In genomic region chr5:79235578-79236363, GRCh38 we compare ENCODE assay signal across 1 cellular context.
TF ChIP-seq lines count a peak whose summit lies in the region.

JMY (plus strand) TSS chr5:79236131; CDS start chr5:79236651, 520 bp downstream.

TF ChIP-seq in H1, 55 proteins besides CTCF, POLR2A, EP300 and RAD21 (continued from another document):
- TF ChIP-seq ATF3 (IDR thresholded peaks at IDR 0.05; ENCODE audit: insufficient read depth, low read depth, low read length) (0 out of 2 replicates have a peak, but pooled peaks have one; percentile 34), SUZ12 (IDR thresholded peaks at IDR 0.05; ENCODE audit: low read length) (no peak), HDAC6 (IDR thresholded peaks at IDR 0.05; ENCODE audit: low read depth, low read length) (no peak), CTBP2 (IDR thresholded peaks at IDR 0.05; ENCODE audit: borderline replicate concordance, insufficient read depth, insufficient read length, low read length) (peak; percentile 34), HDAC2 (IDR thresholded peaks at IDR 0.05; ENCODE audit: borderline replicate concordance in 1 of 2, low read depth in 2 of 2, low read length in 2 of 2) (0 out of 4 replicates have a peak, but pooled peaks have one; percentile 4 to 16), TAF7 (optimal IDR thresholded peaks at IDR 0.05; ENCODE audit: borderline replicate concordance, low read depth, low read length) (peak; percentile 15), PHF8 (conservative IDR thresholded peaks at IDR 0.05; ENCODE audit: low read depth, low read length) (peak; percentile 71), POU5F1 (IDR thresholded peaks at IDR 0.05; ENCODE audit: low read depth, low read length) (no peak)
TF ChIP-seq in H1: peak in this region for 16.
